8 cellular contexts compared by ENCODE assay signal in genomic region chr4:96035727-96036126, GRCh38.
DNase-seq lines count a peak whose midpoint lies in the region; ATAC-seq, FAIRE-seq and TF ChIP-seq lines count a peak whose summit lies in the region.

No MANE protein-coding gene starts in this region.

- FAIRE-seq in D721Med (lab: Jason Lieb, UNC) = peak; percentile 87

- DNase-seq in D721Med (ENCODE audit: insufficient read length, low spot score) = no peak
- peak; percentile 23 for DNase-seq in WERI-Rb-1
- no peak for DNase-seq in kidney epithelial cell (ENCODE audit: low read depth)
- DNase-seq in epidermal melanocyte (ENCODE audit: insufficient read length, low spot score) = no peak
- no peak for DNase-seq in COR-L47 (lab: John Stamatoyannopoulos, UW)
- no peak for DNase-seq in cerebellum (ENCODE audit: low spot score)
- DNase-seq in stimulated activated naive B cell treated with anti-CD40 and anti-IgM and Interleukin-4, amounts not matched to agents 10 μg/mL and 1 μg/mL and 100 μg/mL, for 72 hours = no peak

- H3K4me3 ChIP-seq in WERI-Rb-1 (ENCODE audit: low read depth, low read length) (no peak overlapping the region), kidney epithelial cell (ENCODE audit: low read depth, low read length) (no peak overlapping the region)

- no peaks in the 10 kb centered on the region for H3K36me3 Mint-ChIP-seq in stimulated activated naive B cell treated with anti-CD40 and anti-IgM and Interleukin-4, amounts not matched to agents 10 μg/mL and 1 μg/mL and 100 μg/mL, for 72 hours

- no peak overlapping the region for H3K27ac Mint-ChIP-seq in stimulated activated naive B cell treated with anti-CD40 and anti-IgM and Interleukin-4, amounts not matched to agents 10 μg/mL and 1 μg/mL and 100 μg/mL, for 72 hours

- no peaks in the 10 kb centered on the region for H3K4me1 Mint-ChIP-seq in stimulated activated naive B cell treated with anti-CD40 and anti-IgM and Interleukin-4, amounts not matched to agents 10 μg/mL and 1 μg/mL and 100 μg/mL, for 72 hours

- H3K27me3 ChIP-seq in WERI-Rb-1 (ENCODE audit: insufficient read depth, low read depth, severe bottlenecking) (no peaks in the 10 kb centered on the region), kidney epithelial cell (ENCODE audit: control insufficient read depth, insufficient read depth, low read length) (no peaks in the 10 kb centered on the region)

- peaks cover 4 to 5% of the 10 kb centered on the region in 2 donors for H3K9me3 Mint-ChIP-seq in stimulated activated naive B cell treated with anti-CD40 and anti-IgM and Interleukin-4, amounts not matched to agents 10 μg/mL and 1 μg/mL and 100 μg/mL, for 72 hours

- ATAC-seq in HG03432 (IDR thresholded peaks at IDR 0.05; ENCODE audit: unreplicated experiment) = peak; percentile 65
- ATAC-seq in stimulated activated naive B cell treated with anti-CD40 and anti-IgM and Interleukin-4, amounts not matched to agents 10 μg/mL and 1 μg/mL and 100 μg/mL, for 72 hours (replicated peaks) = no peak

- TF ChIP-seq CTCF in D721Med (IDR thresholded peaks at IDR 0.05; ENCODE audit: insufficient read depth, missing control alignments) = peak; percentile 46
- TF ChIP-seq CTCF in WERI-Rb-1 (IDR thresholded peaks at IDR 0.05; ENCODE audit: low read depth, low read length) = peak; percentile 65
- TF ChIP-seq CTCF in kidney epithelial cell (IDR thresholded peaks at IDR 0.05; ENCODE audit: insufficient read depth, low read length, poor library complexity, severe bottlenecking) = peak; percentile 36

- peaks cover 4% of the 10 kb centered on the region for H3K9me3 ChIP-seq in WERI-Rb-1 (ENCODE audit: severe bottlenecking)

- no peak overlapping the region for H3K27ac ChIP-seq in WERI-Rb-1

- no peak overlapping the region for H3K4me3 Mint-ChIP-seq in stimulated activated naive B cell treated with anti-CD40 and anti-IgM and Interleukin-4, amounts not matched to agents 10 μg/mL and 1 μg/mL and 100 μg/mL, for 72 hours

- no peaks in the 10 kb centered on the region for H3K36me3 ChIP-seq in WERI-Rb-1
- H3K36me3 ChIP-seq in kidney epithelial cell (ENCODE audit: control insufficient read depth, insufficient read depth, low read length) = no peaks in the 10 kb centered on the region

- no peaks in the 10 kb centered on the region for H3K27me3 Mint-ChIP-seq in stimulated activated naive B cell treated with anti-CD40 and anti-IgM and Interleukin-4, amounts not matched to agents 10 μg/mL and 1 μg/mL and 100 μg/mL, for 72 hours
